ENCODE assay signal across 8 cellular contexts in the genomic region with DNA sequence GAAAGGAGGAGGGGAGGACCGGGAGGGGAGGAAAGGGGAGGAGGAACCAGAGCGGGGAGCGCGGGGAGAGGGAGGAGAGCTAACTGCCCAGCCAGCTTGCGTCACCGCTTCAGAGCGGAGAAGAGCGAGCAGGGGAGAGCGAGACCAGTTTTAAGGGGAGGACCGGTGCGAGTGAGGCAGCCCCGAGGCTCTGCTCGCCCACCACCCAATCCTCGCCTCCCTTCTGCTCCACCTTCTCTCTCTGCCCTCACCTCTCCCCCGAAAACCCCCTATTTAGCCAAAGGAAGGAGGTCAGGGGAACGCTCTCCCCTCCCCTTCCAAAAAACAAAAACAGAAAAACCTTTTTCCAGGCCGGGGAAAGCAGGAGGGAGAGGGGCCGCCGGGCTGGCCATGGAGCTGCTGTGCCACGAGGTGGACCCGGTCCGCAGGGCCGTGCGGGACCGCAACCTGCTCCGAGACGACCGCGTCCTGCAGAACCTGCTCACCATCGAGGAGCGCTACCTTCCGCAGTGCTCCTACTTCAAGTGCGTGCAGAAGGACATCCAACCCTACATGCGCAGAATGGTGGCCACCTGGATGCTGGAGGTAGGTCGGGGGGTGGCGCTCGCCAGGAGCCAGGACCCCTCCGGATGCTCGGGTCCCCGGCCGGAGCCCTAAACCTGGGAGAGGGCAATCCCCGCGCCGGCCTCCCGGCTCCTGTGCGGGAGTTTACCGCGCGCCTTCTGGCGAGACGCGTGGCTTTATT. TPM values are rescaled to one million over a fixed set of nuclear protein-coding genes. Genes with fewer than 3 reads are reported as not detected.
DNase-seq lines count a peak whose midpoint lies in the region; ATAC-seq and TF ChIP-seq lines count a peak whose summit lies in the region.

CCND2 (plus strand) TSS at position 112 of the 745 bp plus-strand sequence; CDS start at position 391, 279 bp downstream.

- POLR2A ChIA-PET in HEK293T (lab: Yijun Ruan, JAX) = interaction anchor here (0.6 to 1.9 kb wide), 20 partner anchors 14 to 437 kb away, joined by 3 to 9 read pairs (median 3); no protein-coding TSS in a partner anchor

- no peaks in the 10 kb centered on the region for H3K36me3 ChIP-seq in SJSA1
- no peaks in the 10 kb centered on the region for H3K36me3 ChIP-seq in cardiac muscle cell
- H3K36me3 ChIP-seq in osteoblast (ENCODE audit: insufficient read depth, low read length) = no peaks in the 10 kb centered on the region
- H3K36me3 ChIP-seq in tibial artery = peaks cover 0 to 6% (median 4%) of the 10 kb centered on the region in 3 donors

- TF ChIP-seq CTCF in cardiac muscle cell (IDR thresholded peaks at IDR 0.05; ENCODE audit: low read depth, low read length) = no peak
- no peak for TF ChIP-seq CTCF in osteoblast (IDR thresholded peaks at IDR 0.05; ENCODE audit: extremely low read depth, low read depth, low read length)
- TF ChIP-seq CTCF in tibial artery (IDR thresholded peaks at IDR 0.05) = no peak

- no peaks in the 10 kb centered on the region for H3K79me2 ChIP-seq in osteoblast (ENCODE audit: insufficient read depth, low read length)

- no peaks in the 10 kb centered on the region for H4K20me1 ChIP-seq in osteoblast (ENCODE audit: insufficient read depth, low read length)

- intact Hi-C loops in tibial artery (cut with DNase I; ENCODE audit: low total_unique reads) = no loop called here

- peaks cover 27% of the 10 kb centered on the region for H3K4me1 ChIP-seq in SJSA1 (replicated peaks)
- H3K4me1 ChIP-seq in cardiac muscle cell (ENCODE audit: low read depth) = peaks cover 30% of the 10 kb centered on the region
- no peaks in the 10 kb centered on the region for H3K4me1 ChIP-seq in osteoblast (ENCODE audit: insufficient read depth, low read length)
- peaks cover 0 to 75% (median 67%) of the 10 kb centered on the region in 4 donors for H3K4me1 ChIP-seq in tibial artery

- DNase-seq in EH (ENCODE audit: low read depth) = peak; percentile 34
- DNase-seq in HEK293T (ENCODE audit: extremely low spot score) = peak; percentile 81
- no peak for DNase-seq in SJSA1 (ENCODE audit: low read depth in 1 of 2, low spot score in 2 of 2)
- peak; percentile 61 for DNase-seq in activated naive CD8-positive, alpha-beta T cell treated with anti-CD3 and anti-CD28 coated beads, Interleukin-2, amount 50 U/mL, for 16 hours (ENCODE audit: low read depth, low spot score)
- peak; percentile 73 to 91 for DNase-seq in cardiac muscle cell (ENCODE audit: low read depth in 1 of 2, low spot score in 1 of 2)
- peak; percentile 96 for DNase-seq in osteoblast (ENCODE audit: insufficient read length, low spot score, missing footprints)
- peak; percentile 93 to 96 for DNase-seq in tibial artery

- H3K4me3 ChIP-seq in SJSA1 = peak within 1 kb of the TSS; percentile 10; the same call in 1 of the 2 replicates
- H3K4me3 ChIP-seq in cardiac muscle cell = peak within 1 kb of the TSS; percentile 62
- peak within 1 kb of the TSS; percentile 64 for H3K4me3 ChIP-seq in osteoblast (ENCODE audit: insufficient read depth, low read length)
- H3K4me3 ChIP-seq in tibial artery = peak within 1 kb of the TSS; percentile 68 to 86

- H3K9me3 ChIP-seq in SJSA1 (replicated peaks) = no peaks in the 10 kb centered on the region
- H3K9me3 ChIP-seq in cardiac muscle cell (ENCODE audit: low read depth) = no peaks in the 10 kb centered on the region
- H3K9me3 ChIP-seq in osteoblast (ENCODE audit: low read depth, low read length) = no peaks in the 10 kb centered on the region
- H3K9me3 ChIP-seq in tibial artery = no peaks in the 10 kb centered on the region

- CTCF ChIA-PET in HEK293T (lab: Yijun Ruan, JAX) = no interaction called here

- peaks cover 83% of the 10 kb centered on the region for H3K27me3 ChIP-seq in SJSA1 (replicated peaks)
- H3K27me3 ChIP-seq in cardiac muscle cell = peaks cover 21% of the 10 kb centered on the region
- peaks cover 87% of the 10 kb centered on the region for H3K27me3 ChIP-seq in osteoblast (ENCODE audit: insufficient read depth, low read length)
- peaks cover 0 to 19% of the 10 kb centered on the region in 2 donors for H3K27me3 ChIP-seq in tibial artery

- no peak within 1 kb of the TSS for H3K27ac ChIP-seq in SJSA1
- peak within 1 kb of the TSS; percentile 49 for H3K27ac ChIP-seq in cardiac muscle cell
- H3K27ac ChIP-seq in osteoblast (ENCODE audit: low read depth, low read length) = no peak within 1 kb of the TSS
- peak within 1 kb of the TSS; percentile 91 to 93 for H3K27ac ChIP-seq in tibial artery

- H2AFZ ChIP-seq in osteoblast (ENCODE audit: low read length) = peak within 1 kb of the TSS; percentile 72

- no peak for ATAC-seq in HG02840 (IDR thresholded peaks at IDR 0.05; ENCODE audit: low FRiP score, unreplicated experiment)

- H3K4me2 ChIP-seq in osteoblast (ENCODE audit: insufficient read depth, low read length) = peak within 1 kb of the TSS; percentile 58

TF ChIP-seq in HEK293T, 16 proteins besides CTCF, POLR2A, EP300 and RAD21:
- no peak for TF ChIP-seq SUZ12 (IDR thresholded peaks at IDR 0.05)
- TF ChIP-seq BHLHE40 (IDR thresholded peaks at IDR 0.05; ENCODE audit: borderline replicate concordance) = no peak
- TF ChIP-seq L3MBTL2 (conservative IDR thresholded peaks at IDR 0.05) = no peak; the same call in none of the 2 replicates
- TF ChIP-seq ARNT (IDR thresholded peaks at IDR 0.05) = no peak
- no peak for TF ChIP-seq LEF1 (IDR thresholded peaks at IDR 0.05; ENCODE audit: borderline replicate concordance)
- TF ChIP-seq FOXK2 (IDR thresholded peaks at IDR 0.05) = no peak
- no peak for TF ChIP-seq FOXM1 (IDR thresholded peaks at IDR 0.05; ENCODE audit: borderline replicate concordance)
- TF ChIP-seq PKNOX1 (IDR thresholded peaks at IDR 0.05) = 0 out of 2 replicates have a peak, but pooled peaks have one; percentile 28

RNA-seq across cellular contexts. Expression of gene CCND2, which starts in this region (rescaled TPM):
- 0.06 and 0.08 TPM in 2 replicates for total RNA-seq in SJSA1 (2014; rRNA removed; shearing (Covaris generic))
- total RNA-seq in cardiac muscle cell (89.9 and 110 TPM in 2 replicates), osteoblast (1.5 and 2.5 TPM in 2 replicates)
- 91.5 and 94.4 TPM in 2 replicates for polyA plus RNA-seq in cardiac muscle cell

Comparison
In these comparisons a context has a peak if more than half of its experiments do, and no peak if none do; other contexts are left out.
1. RNA of gene CCND2 (total RNA-seq): 89.9 to 110 TPM in cardiac muscle cell; 1.5 to 2.5 TPM in osteoblast and 0.06 to 0.08 TPM in SJSA1; every median in the first group is over 10 times any median in the second.
2. DNase-seq: peak in EH (single experiment), HEK293T (single experiment), activated naive CD8-positive, alpha-beta T cell treated with anti-CD3 and anti-CD28 coated beads, Interleukin-2, amount 50 U/mL, for 16 hours (single experiment), cardiac muscle cell (2 of 2), osteoblast (single experiment) and tibial artery (2 of 2); none in SJSA1 (0 of 2).
3. H3K27ac ChIP-seq: peak in cardiac muscle cell (single experiment) and tibial artery (2 of 2); none in SJSA1 (single experiment) and osteoblast (single experiment).
4. H3K4me3 ChIP-seq: peak in every context shown above with its lines; median percentile 77 in tibial artery; 64 in osteoblast; 62 in cardiac muscle cell; 10 in SJSA1.